ENCODE assay signal across 8 cellular contexts in the genomic region with DNA sequence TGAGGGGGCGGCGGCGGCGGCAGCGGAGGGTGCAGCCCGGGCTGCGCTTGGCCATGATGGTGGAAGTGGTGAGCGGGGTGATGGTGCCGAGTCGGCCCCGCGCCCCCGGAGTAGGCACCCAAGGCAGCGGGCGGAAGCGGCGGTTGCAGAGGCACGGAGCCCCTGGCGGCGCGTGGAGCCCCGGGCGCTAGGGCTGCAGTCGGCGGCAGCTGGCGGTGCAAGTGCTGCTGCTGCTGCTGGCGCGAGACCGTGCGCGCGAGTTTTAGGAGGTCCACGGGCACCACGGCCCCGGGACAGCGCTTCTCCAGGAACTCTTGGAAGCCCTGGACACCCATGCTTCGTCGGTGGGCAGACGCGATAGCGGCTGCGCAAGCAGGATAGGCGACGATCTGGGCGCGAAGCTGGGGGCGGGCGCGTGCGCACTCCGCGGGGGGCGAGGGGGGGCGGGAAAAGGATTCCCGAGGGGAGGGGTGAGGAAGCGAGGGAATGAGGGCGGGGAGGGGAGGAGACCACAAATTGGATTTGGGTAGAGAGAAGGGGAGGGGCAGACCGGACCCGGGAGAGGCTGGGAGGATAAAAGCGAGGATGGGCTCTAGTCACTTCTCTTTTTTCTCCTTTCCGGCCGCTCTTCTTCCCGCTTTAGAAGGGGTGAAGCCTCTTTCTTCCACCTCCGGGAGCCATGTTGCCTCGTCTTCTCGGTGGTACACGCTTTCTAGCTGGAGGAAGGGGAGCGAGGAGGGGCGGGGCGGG. TPM values are rescaled to one million over a fixed set of nuclear protein-coding genes. Genes with fewer than 3 reads are reported as not detected.
DNase-seq lines count a peak whose midpoint lies in the region; ATAC-seq and TF ChIP-seq lines count a peak whose summit lies in the region.

A gene with protein sequence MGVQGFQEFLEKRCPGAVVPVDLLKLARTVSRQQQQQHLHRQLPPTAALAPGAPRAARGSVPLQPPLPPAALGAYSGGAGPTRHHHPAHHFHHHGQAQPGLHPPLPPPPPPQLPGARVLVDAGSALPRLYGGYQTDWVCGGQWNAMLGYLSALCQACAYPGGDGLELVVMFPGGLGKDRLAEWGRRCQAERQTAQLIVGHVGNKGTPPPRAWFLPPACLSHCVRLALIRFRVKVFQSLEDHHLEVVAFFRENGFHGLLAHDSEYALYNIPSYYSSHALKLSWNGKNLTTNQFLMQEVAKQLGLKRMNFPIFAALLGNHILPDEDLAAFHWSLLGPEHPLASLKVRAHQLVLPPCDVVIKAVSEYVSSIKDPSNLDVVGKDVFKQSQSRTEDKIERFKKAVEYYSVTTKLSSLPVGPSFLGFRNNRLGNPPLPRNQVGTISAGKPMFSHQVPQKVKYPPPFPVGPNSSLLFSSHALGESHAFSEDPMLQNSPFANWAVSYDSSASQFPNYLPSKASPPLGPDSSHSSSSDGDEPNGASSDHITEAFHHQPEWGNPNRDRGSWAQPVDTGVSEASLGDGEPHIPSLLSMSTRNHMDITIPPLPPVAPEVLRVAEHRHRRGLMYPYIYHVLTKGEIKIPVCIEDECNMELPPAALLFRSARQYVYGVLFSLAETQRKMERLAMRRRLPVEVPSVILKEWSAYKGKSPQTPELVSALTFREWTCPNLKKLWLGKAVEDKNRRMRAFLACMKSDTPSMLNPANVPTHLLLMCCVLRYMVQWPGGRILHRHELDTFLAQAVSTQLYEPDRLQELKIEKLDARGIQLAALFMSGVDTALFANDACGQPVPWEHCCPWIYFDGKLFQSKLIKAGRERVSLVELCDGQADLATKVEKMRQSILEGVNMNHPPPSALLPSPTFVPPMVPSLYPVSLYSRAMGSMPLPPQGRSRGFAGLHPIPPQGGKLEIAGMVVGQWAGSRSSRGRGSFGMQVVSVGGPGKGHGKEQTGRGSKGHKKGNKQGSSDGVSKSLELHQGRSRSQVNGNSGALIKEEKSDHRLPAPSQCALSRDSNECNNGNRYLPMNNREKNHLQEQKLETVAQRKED (minus strand): TSS at position 391 of the 750 bp plus-strand sequence. CDS start 56 bp downstream, at position 335.

- ATAC-seq in GM21786 (IDR thresholded peaks at IDR 0.05; ENCODE audit: unreplicated experiment): peak; percentile 33
- peak; percentile 74 for ATAC-seq in stimulated activated naive CD8-positive, alpha-beta T cell treated with anti-CD3 and anti-CD28 coated beads, Interleukin-15, amount 100 ng/mL, for 72 hours

- H3K4me3 ChIP-seq in LNCaP clone FGC (ENCODE audit: low read depth, low read length): peak within 1 kb of the TSS; percentile 56
- peak within 1 kb of the TSS; percentile 68 for H3K4me3 ChIP-seq in fibroblast of villous mesenchyme (ENCODE audit: low read depth, low read length)

- H3K36me3 Mint-ChIP-seq in neural crest cell (ENCODE audit: low read depth): peaks cover 8% of the 10 kb centered on the region

- H3K4me1 Mint-ChIP-seq in neural crest cell: peaks cover 39% of the 10 kb centered on the region
- peaks cover 44% of the 10 kb centered on the region for H3K4me1 Mint-ChIP-seq in stimulated activated naive CD8-positive, alpha-beta T cell treated with anti-CD3 and anti-CD28 coated beads, Interleukin-15, amount 100 ng/mL, for 72 hours

- peak within 1 kb of the TSS; percentile 88 for H3K4me3 Mint-ChIP-seq in neural crest cell
- peak within 1 kb of the TSS; percentile 84 to 85 for H3K4me3 Mint-ChIP-seq in stimulated activated naive CD8-positive, alpha-beta T cell treated with anti-CD3 and anti-CD28 coated beads, Interleukin-15, amount 100 ng/mL, for 72 hours

- no peaks in the 10 kb centered on the region for H3K27me3 Mint-ChIP-seq in neural crest cell (ENCODE audit: low read depth)
- H3K27me3 Mint-ChIP-seq in stimulated activated naive CD8-positive, alpha-beta T cell treated with anti-CD3 and anti-CD28 coated beads, Interleukin-15, amount 100 ng/mL, for 72 hours: no peaks in the 10 kb centered on the region

- H3K27ac Mint-ChIP-seq in neural crest cell (ENCODE audit: unreplicated experiment): peak within 1 kb of the TSS; percentile 47
- peak within 1 kb of the TSS; percentile 94 to 96 for H3K27ac Mint-ChIP-seq in stimulated activated naive CD8-positive, alpha-beta T cell treated with anti-CD3 and anti-CD28 coated beads, Interleukin-15, amount 100 ng/mL, for 72 hours

- no peak for TF ChIP-seq CTCF in LNCaP clone FGC (IDR thresholded peaks at IDR 0.05; ENCODE audit: control insufficient read depth, extremely low read depth, insufficient read depth)
- TF ChIP-seq CTCF in fibroblast of villous mesenchyme (IDR thresholded peaks at IDR 0.05; ENCODE audit: insufficient read depth, low read depth, low read length): no peak
- no peak for TF ChIP-seq CTCF in neural crest cell (conservative IDR thresholded peaks at IDR 0.05)

- peaks cover 4% of the 10 kb centered on the region for H3K9me3 Mint-ChIP-seq in neural crest cell
- no peaks in the 10 kb centered on the region for H3K9me3 Mint-ChIP-seq in stimulated activated naive CD8-positive, alpha-beta T cell treated with anti-CD3 and anti-CD28 coated beads, Interleukin-15, amount 100 ng/mL, for 72 hours

- DNase-seq in DMS53 (lab: John Stamatoyannopoulos, UW) (peak; percentile 90), LNCaP clone FGC (ENCODE audit: low read depth) (peak; percentile 34), SHP77 treated with DMSO at 0.1 percent for 48 hours (lab: John Stamatoyannopoulos, UW) (peak; percentile 98), activated gamma-delta T cell (lab: John Stamatoyannopoulos, UW) (peak; percentile 43), fibroblast of villous mesenchyme (ENCODE audit: low read depth) (peak; percentile 78), neural crest cell (ENCODE audit: low read depth, low spot score) (peak; percentile 52)
- peak; percentile 54 to 67 for DNase-seq in stimulated activated naive CD8-positive, alpha-beta T cell treated with anti-CD3 and anti-CD28 coated beads, Interleukin-15, amount 100 ng/mL, for 72 hours

RNA-seq across cellular contexts. Expression of the gene that starts here (rescaled TPM):
- total RNA-seq in fibroblast of villous mesenchyme (7.7 and 8.6 TPM in 2 replicates), neural crest cell (14.0 and 14.6 TPM in 2 replicates)

Comparison
In these comparisons a context has a peak if more than half of its experiments do, and no peak if none do; other contexts are left out.
1. Peak in every context shown above with its lines: DNase-seq, ATAC-seq and H3K4me3 ChIP-seq.
2. DNase-seq: peak in every context shown above with its lines; median percentile 98 in SHP77 treated with DMSO at 0.1 percent for 48 hours; 90 in DMS53; 78 in fibroblast of villous mesenchyme; 60 in stimulated activated naive CD8-positive, alpha-beta T cell treated with anti-CD3 and anti-CD28 coated beads, Interleukin-15, amount 100 ng/mL, for 72 hours; 52 in neural crest cell; 43 in activated gamma-delta T cell; 34 in LNCaP clone FGC.